Comparison of ENCODE assay signal across 23 cellular contexts in genomic region chr3:191973820-191974219, GRCh38.
"Had no signal": no experiment of that assay in that cellular context is flagged by ENCODE, and none has a peak within 500 bp of the region (broad histone marks: within the 10 kb centered on the region; RNA-seq: fewer than 3 reads in every experiment).

No MANE protein-coding gene starts in this region.

- H3K36me3 Mint-ChIP-seq: mesothelial cell of epicardium; stimulated activated naive B cell treated with anti-CD40 and anti-IgM and Interleukin-4, amounts not matched to agents 10 μg/mL and 1 μg/mL and 100 μg/mL, for 72 hours had no signal

- H3K4me2 ChIP-seq: smooth muscle cell had no signal

- H3K4me3 ChIP-seq: body of pancreas, cardiac muscle cell, gastroesophageal sphincter, right lobe of liver, smooth muscle cell, vagina had no signal

- H3K36me3 ChIP-seq: cardiac muscle cell, gastroesophageal sphincter, right lobe of liver, vagina had no signal

- DNase-seq: activated B cell treated with CpG ODN at 0.5 μM for 24 hours; activated CD4-positive, alpha-beta T cell treated with anti-CD3 and anti-CD28 coated beads for 36 hours; activated CD4-positive, alpha-beta T cell treated with anti-CD3 and anti-CD28 coated beads, Interleukin-2, amount 50 U/mL, for 4 hours; activated CD8-positive, alpha-beta memory T cell treated with anti-CD3 and anti-CD28 coated beads, Interleukin-2, amount 50 U/mL, for 48 hours; activated gamma-delta T cell; activated naive CD4-positive, alpha-beta T cell treated with anti-CD3 and anti-CD28 coated beads, Interleukin-2, amount 50 U/mL, for 16 hours; activated naive CD8-positive, alpha-beta T cell treated with anti-CD3 and anti-CD28 coated beads, Interleukin-2, amount 50 U/mL, for 24 hours; activated T-cell treated with anti-CD3 and anti-CD28 coated beads, Interleukin-2, amount 50 U/mL, for 4 hours; body of pancreas; head of caudate nucleus; left ventricle myocardium superior; mammary epithelial cell; right lobe of liver; stimulated activated CD4-positive, alpha-beta T cell treated with anti-CD3 and anti-CD28 coated beads, Interleukin-15, amount 100 ng/mL, for 24 hours; stimulated activated naive B cell treated with anti-CD40 and anti-IgM and Interleukin-4, amounts not matched to agents 10 μg/mL and 1 μg/mL and 100 μg/mL, for 72 hours; trophoblast cell had no signal

- H3K27ac Mint-ChIP-seq: activated B cell treated with CpG ODN at 0.5 μM for 24 hours; activated CD4-positive, alpha-beta T cell treated with anti-CD3 and anti-CD28 coated beads for 36 hours; activated naive CD8-positive, alpha-beta T cell treated with anti-CD3 and anti-CD28 coated beads, Interleukin-2, amount 50 U/mL, for 24 hours; mesothelial cell of epicardium; nephron; stimulated activated naive B cell treated with anti-CD40 and anti-IgM and Interleukin-4, amounts not matched to agents 10 μg/mL and 1 μg/mL and 100 μg/mL, for 72 hours had no signal

- H3K4me1 ChIP-seq: body of pancreas, gastroesophageal sphincter, right lobe of liver, vagina had no signal

- H3K27ac ChIP-seq: body of pancreas, cardiac muscle cell, epithelial cell of prostate, gastroesophageal sphincter, right lobe of liver, vagina had no signal

- H3K9me3 ChIP-seq: body of pancreas, gastroesophageal sphincter, right lobe of liver, vagina had no signal

- H3K4me1 Mint-ChIP-seq: activated CD4-positive, alpha-beta T cell treated with anti-CD3 and anti-CD28 coated beads for 36 hours; activated naive CD8-positive, alpha-beta T cell treated with anti-CD3 and anti-CD28 coated beads, Interleukin-2, amount 50 U/mL, for 24 hours; mesothelial cell of epicardium; nephron; stimulated activated naive B cell treated with anti-CD40 and anti-IgM and Interleukin-4, amounts not matched to agents 10 μg/mL and 1 μg/mL and 100 μg/mL, for 72 hours had no signal

- H3K27me3 Mint-ChIP-seq: activated B cell treated with CpG ODN at 0.5 μM for 24 hours; activated CD4-positive, alpha-beta T cell treated with anti-CD3 and anti-CD28 coated beads for 36 hours; activated naive CD8-positive, alpha-beta T cell treated with anti-CD3 and anti-CD28 coated beads, Interleukin-2, amount 50 U/mL, for 24 hours; stimulated activated naive B cell treated with anti-CD40 and anti-IgM and Interleukin-4, amounts not matched to agents 10 μg/mL and 1 μg/mL and 100 μg/mL, for 72 hours had no signal

- H3K4me3 Mint-ChIP-seq: activated B cell treated with CpG ODN at 0.5 μM for 24 hours; activated CD4-positive, alpha-beta T cell treated with anti-CD3 and anti-CD28 coated beads for 36 hours; activated naive CD8-positive, alpha-beta T cell treated with anti-CD3 and anti-CD28 coated beads, Interleukin-2, amount 50 U/mL, for 24 hours; activated T-cell treated with anti-CD3 and anti-CD28 coated beads, Interleukin-2, amount 50 U/mL, for 4 hours; mesothelial cell of epicardium; nephron; stimulated activated naive B cell treated with anti-CD40 and anti-IgM and Interleukin-4, amounts not matched to agents 10 μg/mL and 1 μg/mL and 100 μg/mL, for 72 hours had no signal

- ATAC-seq: activated CD4-positive, alpha-beta T cell treated with anti-CD3 and anti-CD28 coated beads for 36 hours; activated naive CD8-positive, alpha-beta T cell treated with anti-CD3 and anti-CD28 coated beads, Interleukin-2, amount 50 U/mL, for 24 hours; activated T-cell treated with anti-CD3 and anti-CD28 coated beads, Interleukin-2, amount 50 U/mL, for 4 hours; body of pancreas; gastroesophageal sphincter; left ventricle myocardium superior had no signal

- H3K9me3 Mint-ChIP-seq: nephron had no signal

- H3K27me3 ChIP-seq: body of pancreas, cardiac muscle cell, gastroesophageal sphincter, right lobe of liver, vagina had no signal
